In genomic region chrX:96693407-96693806, GRCh38 we compare ENCODE assay signal across 21 cellular contexts.
"Had no signal": no experiment of that assay in that cellular context is flagged by ENCODE, and none has a peak within 500 bp of the region (broad histone marks: within the 10 kb centered on the region; RNA-seq: fewer than 3 reads in every experiment).

No MANE protein-coding gene starts in this region.

- H3K36me3 Mint-ChIP-seq: neural progenitor cell; stimulated activated memory B cell treated with anti-CD40 and anti-IgM and Interleukin-4, amounts not matched to agents 10 μg/mL and 1 μg/mL and 100 μg/mL, for 72 hours had no signal

- H3K4me1 ChIP-seq: colonic mucosa, prostate gland, testis, vagina had no signal

- H3K4me2 ChIP-seq: neural progenitor cell had no signal

- H3K27me3 Mint-ChIP-seq: naive thymus-derived CD8-positive, alpha-beta T cell; stimulated activated memory B cell treated with anti-CD40 and anti-IgM and Interleukin-4, amounts not matched to agents 10 μg/mL and 1 μg/mL and 100 μg/mL, for 72 hours; stimulated activated naive CD8-positive, alpha-beta T cell treated with anti-CD3 and anti-CD28 coated beads, Interleukin-15, Interleukin-2, amounts not matched to agents 100 ng/mL and 50 ng/mL, for 24 hours had no signal

- H3K27me3 ChIP-seq: colonic mucosa, neural progenitor cell, ovary, right lobe of liver, testis, tibial nerve, upper lobe of right lung, vagina had no signal

- H3K4me3 Mint-ChIP-seq: naive thymus-derived CD8-positive, alpha-beta T cell; neural progenitor cell; stimulated activated memory B cell treated with anti-CD40 and anti-IgM and Interleukin-4, amounts not matched to agents 10 μg/mL and 1 μg/mL and 100 μg/mL, for 72 hours; stimulated activated naive CD8-positive, alpha-beta T cell treated with anti-CD3 and anti-CD28 coated beads, Interleukin-15, Interleukin-2, amounts not matched to agents 100 ng/mL and 50 ng/mL, for 24 hours had no signal

- DNase-seq: colonic mucosa; effector CD4-positive, alpha-beta T cell; foreskin melanocyte; heart left ventricle; hippocampal formation; mucosa of descending colon; naive thymus-derived CD8-positive, alpha-beta T cell; nucleus accumbens; ovary; retina; right lobe of liver; stimulated activated CD4-positive, alpha-beta T cell treated with anti-CD3 and anti-CD28 coated beads, Interleukin-1b, Interleukin-23, amount 100 ng/mL, for 48 hours; stimulated activated CD4-positive, alpha-beta T cell treated with anti-CD3 and anti-CD28 coated beads, Interleukin-4, amount 100 ng/mL, for 24 hours; testis; upper lobe of right lung had no signal

- H3K36me3 ChIP-seq: colonic mucosa, heart left ventricle, neural progenitor cell, ovary, prostate gland, right lobe of liver, tibial nerve, upper lobe of right lung, vagina had no signal

- H3K9ac ChIP-seq: neural progenitor cell had no signal

- H3K9me3 ChIP-seq: colonic mucosa, heart left ventricle, mucosa of descending colon, ovary, prostate gland, right lobe of liver, testis, tibial nerve, upper lobe of right lung, vagina had no signal

- H2AFZ ChIP-seq: neural progenitor cell had no signal

- H3K27ac ChIP-seq: colonic mucosa, heart left ventricle, neural progenitor cell, ovary, prostate gland, testis, vagina had no signal

- H3K27ac Mint-ChIP-seq: neural progenitor cell; stimulated activated memory B cell treated with anti-CD40 and anti-IgM and Interleukin-4, amounts not matched to agents 10 μg/mL and 1 μg/mL and 100 μg/mL, for 72 hours; stimulated activated naive CD8-positive, alpha-beta T cell treated with anti-CD3 and anti-CD28 coated beads, Interleukin-15, Interleukin-2, amounts not matched to agents 100 ng/mL and 50 ng/mL, for 24 hours had no signal

- H3K4me1 Mint-ChIP-seq: stimulated activated memory B cell treated with anti-CD40 and anti-IgM and Interleukin-4, amounts not matched to agents 10 μg/mL and 1 μg/mL and 100 μg/mL, for 72 hours had no signal

- H3K4me3 ChIP-seq: colonic mucosa, heart left ventricle, mucosa of descending colon, neural progenitor cell, ovary, prostate gland, right lobe of liver, testis, tibial nerve, upper lobe of right lung, vagina had no signal

- H3K9me3 Mint-ChIP-seq: naive thymus-derived CD8-positive, alpha-beta T cell; neural progenitor cell; stimulated activated memory B cell treated with anti-CD40 and anti-IgM and Interleukin-4, amounts not matched to agents 10 μg/mL and 1 μg/mL and 100 μg/mL, for 72 hours; stimulated activated naive CD8-positive, alpha-beta T cell treated with anti-CD3 and anti-CD28 coated beads, Interleukin-15, Interleukin-2, amounts not matched to agents 100 ng/mL and 50 ng/mL, for 24 hours had no signal
